ENCODE assay signal across 9 cellular contexts in genomic region chr4:108512615-108513505, GRCh38.
DNase-seq lines count a peak whose midpoint lies in the region; ATAC-seq, FAIRE-seq and TF ChIP-seq lines count a peak whose summit lies in the region.
"Had no signal": no experiment of that assay in that cellular context is flagged by ENCODE, and none has a peak within 500 bp of the region (broad histone marks: within the 10 kb centered on the region; RNA-seq: fewer than 3 reads in every experiment).

No MANE protein-coding gene starts in this region.

- no peaks in the 10 kb centered on the region for H3K9me2 ChIP-seq in OCI-LY7 (ENCODE audit: insufficient read depth, low read length)

- TF ChIP-seq CTCF in OCI-LY7 (conservative IDR thresholded peaks at IDR 0.05; ENCODE audit: low read length): peak; percentile 48; the same call in 1 of the 2 replicates
- TF ChIP-seq CTCF in astrocyte (IDR thresholded peaks at IDR 0.05; ENCODE audit: insufficient read depth, low read depth, low read length): peak; percentile 51
- no peak for TF ChIP-seq CTCF in kidney (IDR thresholded peaks at IDR 0.05; ENCODE audit: borderline replicate concordance, extremely low read depth, insufficient read depth)

- H3K27ac ChIP-seq in OCI-LY7 (ENCODE audit: low read depth, low read length, poor library complexity, severe bottlenecking) (no peak overlapping the region), astrocyte (ENCODE audit: low read depth, low read length) (no peak overlapping the region), kidney (ENCODE audit: low read depth in 2 of 2, low read length in 2 of 2) (no peak overlapping the region)
- H3K27ac ChIP-seq: uterus had no signal

- peaks cover 6% of the 10 kb centered on the region for H3K9me3 Mint-ChIP-seq in astrocyte (ENCODE audit: unreplicated experiment)

- peak overlapping the region; percentile 33 for H3K9ac ChIP-seq in astrocyte (ENCODE audit: low read length)
- H3K9ac ChIP-seq in kidney (ENCODE audit: low read length in 2 of 2): no peak overlapping the region

- H3K27me3 Mint-ChIP-seq in astrocyte (ENCODE audit: low read depth, unreplicated experiment): peaks cover 10% of the 10 kb centered on the region

- H3K79me2 ChIP-seq in OCI-LY7 (ENCODE audit: insufficient read depth, low read depth, low read length): no peaks in the 10 kb centered on the region
- H3K79me2 ChIP-seq in astrocyte (ENCODE audit: insufficient read depth, low read length): no peaks in the 10 kb centered on the region

- no peaks in the 10 kb centered on the region for H3K36me3 Mint-ChIP-seq in astrocyte (ENCODE audit: low read depth, unreplicated experiment)

- H3K4me1 ChIP-seq in OCI-LY7 (ENCODE audit: insufficient read depth, low read length, poor library complexity, severe bottlenecking) (no peaks in the 10 kb centered on the region), astrocyte (ENCODE audit: insufficient read depth, low read length) (peaks cover 3% of the 10 kb centered on the region), kidney (ENCODE audit: control insufficient read depth in 1 of 2, insufficient read depth in 1 of 2, low read depth in 1 of 2, low read length in 2 of 2) (no peaks in the 10 kb centered on the region)
- H3K4me1 ChIP-seq: uterus had no signal

- DNase-seq in activated effector memory CD4-positive, alpha-beta T cell treated with anti-CD3 and anti-CD28 coated beads, Interleukin-2, amount 50 U/mL, for 16 hours: peak; percentile 64
- no peak for DNase-seq in activated effector memory CD4-positive, alpha-beta T cell treated with Interleukin-2 at 50 U/mL for 16 hours
- DNase-seq in OCI-LY7 (ENCODE audit: low spot score) (no peak), astrocyte (ENCODE audit: low read depth) (peak; percentile 56), kidney (peak; percentile 54), T-helper 9 cell (no peak)
- DNase-seq in stimulated activated CD8-positive, alpha-beta memory T cell treated with anti-CD3 and anti-CD28 coated beads, Interleukin-15, amount 100 ng/mL, for 1 hour (ENCODE audit: low read depth): peak; percentile 11

- no peak overlapping the region for H3K27ac Mint-ChIP-seq in astrocyte (ENCODE audit: unreplicated experiment)

- intact Hi-C loops in OCI-LY7 (cut with micrococcal nuclease; ENCODE audit: unreplicated experiment) (no loop called here), kidney (cut with DNase I) (no loop called here)

- H2AFZ ChIP-seq in OCI-LY7 (ENCODE audit: low read length) (no peak overlapping the region), astrocyte (ENCODE audit: low read depth, low read length) (peak overlapping the region; percentile 77)

- H3K36me3 ChIP-seq in OCI-LY7 (ENCODE audit: insufficient read depth, low read length) (no peaks in the 10 kb centered on the region), astrocyte (ENCODE audit: insufficient read depth, low read length) (no peaks in the 10 kb centered on the region), kidney (ENCODE audit: control insufficient read depth in 1 of 2, insufficient read depth in 2 of 2, low read length in 2 of 2) (no peaks in the 10 kb centered on the region)
- H3K36me3 ChIP-seq: uterus had no signal

- H3K9me3 ChIP-seq in OCI-LY7 (ENCODE audit: low read length): no peaks in the 10 kb centered on the region
- H3K9me3 ChIP-seq in astrocyte (ENCODE audit: insufficient read depth, low read depth, low read length): no peaks in the 10 kb centered on the region
- H3K9me3 ChIP-seq in kidney (ENCODE audit: control insufficient read depth in 1 of 2, low read length in 2 of 2): no peaks in the 10 kb centered on the region
- H3K9me3 ChIP-seq: uterus had no signal

- no TSS peak for BruUV-seq in OCI-LY7 (replicated peaks; lab: Mats Ljungman, UMichigan)

- CTCF ChIA-PET in OCI-LY7 (lab: Charles Lee; ENCODE audit: unreplicated experiment): no interaction called here

- POLR2A ChIA-PET in OCI-LY7 (lab: Charles Lee): interaction anchor here (0.9 kb wide), 1 partner anchor 390 kb away, joined by 3 read pairs; no protein-coding TSS in a partner anchor

- peaks cover 9% of the 10 kb centered on the region for H3K27me3 ChIP-seq in astrocyte (ENCODE audit: insufficient read depth, low read length)
- H3K27me3 ChIP-seq: uterus had no signal

- ATAC-seq in GM19397 (IDR thresholded peaks at IDR 0.05; ENCODE audit: unreplicated experiment): no peak

- H4K20me1 ChIP-seq in OCI-LY7 (ENCODE audit: insufficient read depth, low read length): no peaks in the 10 kb centered on the region
- no peaks in the 10 kb centered on the region for H4K20me1 ChIP-seq in astrocyte (ENCODE audit: insufficient read depth, low read length)

- H3K4me2 ChIP-seq in OCI-LY7 (ENCODE audit: low read length): no peak overlapping the region
- H3K4me2 ChIP-seq in astrocyte (ENCODE audit: low read length): peak overlapping the region; percentile 85

- FAIRE-seq in astrocyte (lab: Jason Lieb, UNC) (no peak), kidney (lab: Jason Lieb, UNC) (no peak)

- H3K4me3 ChIP-seq in OCI-LY7 (ENCODE audit: low read depth, low read length, poor library complexity, severe bottlenecking): no peak overlapping the region
- peak overlapping the region; percentile 50 for H3K4me3 ChIP-seq in astrocyte (ENCODE audit: insufficient read depth, low read depth, low read length)
- no peak overlapping the region for H3K4me3 ChIP-seq in kidney (ENCODE audit: low read length in 2 of 2)
- H3K4me3 ChIP-seq: uterus had no signal

- H3K4me1 Mint-ChIP-seq in astrocyte (ENCODE audit: low read depth, unreplicated experiment): peaks cover 5% of the 10 kb centered on the region

- peak overlapping the region; percentile 73 for H3K4me3 Mint-ChIP-seq in astrocyte (ENCODE audit: unreplicated experiment)

Comparison
In these comparisons a context has a peak if more than half of its experiments do, and no peak if none do; other contexts are left out.
1. DNase-seq: peak in activated effector memory CD4-positive, alpha-beta T cell treated with anti-CD3 and anti-CD28 coated beads, Interleukin-2, amount 50 U/mL, for 16 hours (single experiment), astrocyte (single experiment), kidney (single experiment) and stimulated activated CD8-positive, alpha-beta memory T cell treated with anti-CD3 and anti-CD28 coated beads, Interleukin-15, amount 100 ng/mL, for 1 hour (single experiment); none in activated effector memory CD4-positive, alpha-beta T cell treated with Interleukin-2 at 50 U/mL for 16 hours (single experiment), OCI-LY7 (single experiment) and T-helper 9 cell (single experiment).